In genomic region chr16:21519361-21520133, GRCh38 we compare ENCODE assay signal across 8 cellular contexts.
DNase-seq lines count a peak whose midpoint lies in the region; ATAC-seq, FAIRE-seq and TF ChIP-seq lines count a peak whose summit lies in the region.
"Not testable (repeated sequence)": the region's sequence is repeated elsewhere in the genome, so short reads cannot be mapped to it uniquely, and the experiment has no call there.

No MANE protein-coding gene starts in this region.

- WGBS in A549 (ENCODE audit: missing lambda C conversion rate) = 2% methylated on average over 23 of the region's 52 CpGs

- peak; percentile 0 to 4; a peak in 3 of 6 replicates for ATAC-seq in A549
- ATAC-seq in GM19395 (IDR thresholded peaks at IDR 0.05; ENCODE audit: unreplicated experiment) = peak; percentile 23
- peak; percentile 1 for ATAC-seq in HG03571 (IDR thresholded peaks at IDR 0.05; ENCODE audit: unreplicated experiment)
- peak; percentile 27 for ATAC-seq in T-helper 17 cell

- H3K4me2 ChIP-seq in A549 (peak overlapping the region; percentile 99), fibroblast of lung (ENCODE audit: extremely low read depth, insufficient read depth, low read length) (peak overlapping the region; percentile 66)

- peaks cover 24% of the 10 kb centered on the region for H3K4me1 Mint-ChIP-seq in T-helper 17 cell

- H3K27me3 ChIP-seq in adipocyte (replicated peaks; ENCODE audit: control insufficient read depth, insufficient read depth, low read length); fibroblast of lung (ENCODE audit: control insufficient read depth, insufficient read depth, low read length); skeletal muscle tissue (ENCODE audit: control insufficient read depth in 3 of 3, insufficient read depth in 3 of 3, low read length in 3 of 3): not testable (repeated sequence)

- H3K4me3 Mint-ChIP-seq in T-helper 17 cell = peak overlapping the region; percentile 98

- H2AFZ ChIP-seq in fibroblast of lung (ENCODE audit: low read length) = peak overlapping the region; percentile 73

- H3K27ac ChIP-seq in A549 = peak overlapping the region; percentile 88 to 97
- H3K27ac ChIP-seq in fibroblast of lung (ENCODE audit: insufficient read depth, low read length) = peak overlapping the region; percentile 90
- H3K27ac ChIP-seq in skeletal muscle tissue (ENCODE audit: low read depth, low read length) = peak overlapping the region; percentile 89

- peak overlapping the region; percentile 85 for H3K9ac ChIP-seq in adipocyte (ENCODE audit: low read length)
- H3K9ac ChIP-seq in fibroblast of lung (ENCODE audit: insufficient read depth, low read length) = peak overlapping the region; percentile 92
- peak overlapping the region; percentile 73 to 90 (median 76) for H3K9ac ChIP-seq in skeletal muscle tissue (ENCODE audit: low read depth in 1 of 3, low read length in 3 of 3)

- not testable (repeated sequence) for H3K36me3 Mint-ChIP-seq in T-helper 17 cell (ENCODE audit: low read depth)

- H3K27me3 Mint-ChIP-seq in T-helper 17 cell = not testable (repeated sequence)

- not testable (repeated sequence) for H4K20me1 ChIP-seq in fibroblast of lung (ENCODE audit: control insufficient read depth, extremely low read depth, insufficient read depth, low read length)

- peak overlapping the region; percentile 60 for H3K4me3 ChIP-seq in A549
- peak overlapping the region; percentile 85 for H3K4me3 ChIP-seq in adipocyte (ENCODE audit: low read length)
- H3K4me3 ChIP-seq in fibroblast of lung (replicated peaks in 1 of 4; ENCODE audit: control extremely low read depth in 1 of 4, insufficient read depth in 1 of 4, low read depth in 3 of 4, low read length in 4 of 4) = peak overlapping the region; percentile 64 to 84 (median 73)
- peak overlapping the region; percentile 75 to 89 (median 78) for H3K4me3 ChIP-seq in skeletal muscle tissue (ENCODE audit: low read length in 3 of 3)

- TF ChIP-seq EP300 in A549 (IDR thresholded peaks at IDR 0.05) = not testable (repeated sequence)

- TF ChIP-seq RAD21 in A549 (conservative IDR thresholded peaks at IDR 0.05 in 1 of 2, IDR thresholded peaks at IDR 0.05 in 1 of 2) = not testable (repeated sequence)

- POLR2A ChIA-PET in A549 (lab: Yijun Ruan, JAX) = not testable (repeated sequence)

- not testable (repeated sequence) for TF ChIP-seq POLR2A in A549 (IDR thresholded peaks at IDR 0.05; ENCODE audit: low read length)

- peaks cover 28% of the 10 kb centered on the region for H3K4me1 ChIP-seq in A549
- peaks cover 27% of the 10 kb centered on the region for H3K4me1 ChIP-seq in adipocyte (ENCODE audit: control insufficient read depth, insufficient read depth, low read length)
- H3K4me1 ChIP-seq in fibroblast of lung (ENCODE audit: control insufficient read depth, extremely low read depth, insufficient read depth, low read length) = not testable (repeated sequence)
- peaks cover 20 to 27% (median 26%) of the 10 kb centered on the region in 3 donors for H3K4me1 ChIP-seq in skeletal muscle tissue (ENCODE audit: control insufficient read depth in 3 of 3, insufficient read depth in 3 of 3, low read length in 3 of 3)

- peaks cover 35% of the 10 kb centered on the region for H3K79me2 ChIP-seq in fibroblast of lung (ENCODE audit: control insufficient read depth, insufficient read depth, low read length)

- not testable (repeated sequence) for H3K36me3 ChIP-seq in adipocyte (ENCODE audit: control insufficient read depth, insufficient read depth, low read length, severe bottlenecking); fibroblast of lung (ENCODE audit: control insufficient read depth, insufficient read depth, low read length); skeletal muscle tissue (ENCODE audit: control insufficient read depth in 3 of 3, insufficient read depth in 3 of 3, low read length in 3 of 3)

- TF ChIP-seq CTCF in A549 (IDR thresholded peaks at IDR 0.05); fibroblast of lung (conservative IDR thresholded peaks at IDR 0.05 in 1 of 2, IDR thresholded peaks at IDR 0.05 in 1 of 2; ENCODE audit: low read depth in 1 of 2, low read length in 2 of 2): not testable (repeated sequence)

- not testable (repeated sequence) for DNase-seq in A549 (ENCODE audit: low read depth in 1 of 2, low spot score in 1 of 2); T-helper 17 cell; fibroblast of lung (ENCODE audit: low read depth in 2 of 2)
- DNase-seq in adipocyte (ENCODE audit: low read depth) (peak; percentile 26), mesenteric fat pad (ENCODE audit: low spot score) (peak; percentile 89)

- not testable (repeated sequence) for FAIRE-seq in A549 (lab: Jason Lieb, UNC)

- CTCF ChIA-PET in A549 (lab: Yijun Ruan, JAX) = not testable (repeated sequence)

- H3K27ac Mint-ChIP-seq in T-helper 17 cell = peak overlapping the region; percentile 98

- not testable (repeated sequence) for H3K9me3 ChIP-seq in A549; T-helper 17 cell (ENCODE audit: control insufficient read depth, low read length, poor library complexity, severe bottlenecking); adipocyte (ENCODE audit: control insufficient read depth, low read length); fibroblast of lung (ENCODE audit: control insufficient read depth, insufficient read depth, low read depth, low read length); skeletal muscle tissue (ENCODE audit: control insufficient read depth in 3 of 3, low read length in 3 of 3)

TF ChIP-seq in A549, 52 proteins besides CTCF, POLR2A, EP300 and RAD21:
- TF ChIP-seq FOSL2 (IDR thresholded peaks at IDR 0.05) = not testable (repeated sequence)
- peak; percentile 17; the same call in 1 of the 2 replicates for TF ChIP-seq FOSL2 (CRISPR knock-in tag; IDR thresholded peaks at IDR 0.05)
